18 cellular contexts compared by ENCODE assay signal in the genomic region with DNA sequence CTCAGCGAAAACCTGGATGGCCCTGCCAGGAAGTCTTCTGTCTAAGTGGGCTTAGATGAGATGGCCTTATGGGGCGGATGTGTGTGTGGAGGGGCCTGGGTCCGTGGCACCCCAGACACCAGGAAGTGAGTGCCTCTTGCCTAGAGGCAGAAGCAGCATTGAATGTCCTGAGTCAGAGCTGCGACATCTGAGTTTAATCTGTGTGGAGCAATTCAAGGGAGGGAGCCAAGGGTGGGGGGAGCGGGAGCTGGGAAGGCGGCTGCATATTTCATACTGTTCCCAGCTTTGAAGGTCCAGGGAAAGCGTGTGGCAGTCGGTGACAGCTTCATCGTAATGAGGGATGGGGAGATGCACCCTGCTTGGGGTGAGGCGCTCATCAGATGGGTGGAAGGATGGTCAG.
"Had no signal": no experiment of that assay in that cellular context is flagged by ENCODE, and none has a peak within 500 bp of the region (broad histone marks: within the 10 kb centered on the region; RNA-seq: fewer than 3 reads in every experiment).

No MANE protein-coding gene starts in this region.

- H3K27me3 ChIP-seq: thyroid gland had no signal

- FAIRE-seq: bronchial epithelial cell, kidney had no signal

- H3K27ac ChIP-seq: thyroid gland had no signal

- DNase-seq: activated CD4-positive, alpha-beta T cell treated with anti-CD3 and anti-CD28 coated beads, Interleukin-2, amount 10 ng/mL, durations not matched to agents 7 days and 5 days; activated CD8-positive, alpha-beta T cell treated with anti-CD3 and anti-CD28 coated beads, Interleukin-2, amount 10 ng/mL, durations not matched to agents 7 days and 5 days; activated effector memory CD4-positive, alpha-beta T cell treated with Interleukin-2 at 50 U/mL for 16 hours; activated naive CD4-positive, alpha-beta T cell treated with anti-CD3 and anti-CD28 coated beads, Interleukin-2, amount 10 ng/mL, durations not matched to agents 7 days and 5 days; activated T-cell treated with anti-CD3 and anti-CD28 coated beads, Interleukin-2, amount 50 U/mL, for 24 hours; cerebellar nuclear complex; cortex of kidney; effector CD4-positive, alpha-beta T cell; foreskin melanocyte; kidney; midbrain; stimulated activated naive B cell treated with anti-CD40 and anti-IgM and Interleukin-4, amounts not matched to agents 10 μg/mL and 1 μg/mL and 100 μg/mL, for 72 hours; T-helper 9 cell; thyroid gland had no signal

- H3K9me3 Mint-ChIP-seq: activated CD4-positive, alpha-beta T cell treated with anti-CD3 and anti-CD28 coated beads, Interleukin-2, amount 10 ng/mL, durations not matched to agents 7 days and 5 days; activated naive CD4-positive, alpha-beta T cell treated with anti-CD3 and anti-CD28 coated beads, Interleukin-2, amount 10 ng/mL, durations not matched to agents 7 days and 5 days; activated T-cell treated with anti-CD3 and anti-CD28 coated beads, Interleukin-2, amount 50 U/mL, for 24 hours; nephron; stimulated activated naive B cell treated with anti-CD40 and anti-IgM and Interleukin-4, amounts not matched to agents 10 μg/mL and 1 μg/mL and 100 μg/mL, for 72 hours had no signal

- H3K4me3 ChIP-seq: thyroid gland had no signal

- H3K36me3 Mint-ChIP-seq: activated naive CD4-positive, alpha-beta T cell treated with anti-CD3 and anti-CD28 coated beads, Interleukin-2, amount 10 ng/mL, durations not matched to agents 7 days and 5 days; stimulated activated naive B cell treated with anti-CD40 and anti-IgM and Interleukin-4, amounts not matched to agents 10 μg/mL and 1 μg/mL and 100 μg/mL, for 72 hours had no signal

- H3K36me3 ChIP-seq: thyroid gland had no signal

- ATAC-seq: activated CD8-positive, alpha-beta T cell treated with anti-CD3 and anti-CD28 coated beads, Interleukin-2, amount 10 ng/mL, durations not matched to agents 7 days and 5 days; esophagus mucosa; left lobe of liver; stimulated activated naive B cell treated with anti-CD40 and anti-IgM and Interleukin-4, amounts not matched to agents 10 μg/mL and 1 μg/mL and 100 μg/mL, for 72 hours had no signal

- H3K4me1 ChIP-seq: thyroid gland had no signal

- H3K9me3 ChIP-seq: thyroid gland had no signal

- H3K4me1 Mint-ChIP-seq: activated CD4-positive, alpha-beta T cell treated with anti-CD3 and anti-CD28 coated beads, Interleukin-2, amount 10 ng/mL, durations not matched to agents 7 days and 5 days; activated naive CD4-positive, alpha-beta T cell treated with anti-CD3 and anti-CD28 coated beads, Interleukin-2, amount 10 ng/mL, durations not matched to agents 7 days and 5 days; nephron had no signal

- H3K27ac Mint-ChIP-seq: activated CD4-positive, alpha-beta T cell treated with anti-CD3 and anti-CD28 coated beads, Interleukin-2, amount 10 ng/mL, durations not matched to agents 7 days and 5 days; activated CD8-positive, alpha-beta T cell treated with anti-CD3 and anti-CD28 coated beads, Interleukin-2, amount 10 ng/mL, durations not matched to agents 7 days and 5 days; activated naive CD4-positive, alpha-beta T cell treated with anti-CD3 and anti-CD28 coated beads, Interleukin-2, amount 10 ng/mL, durations not matched to agents 7 days and 5 days; activated T-cell treated with anti-CD3 and anti-CD28 coated beads, Interleukin-2, amount 50 U/mL, for 24 hours; nephron; stimulated activated naive B cell treated with anti-CD40 and anti-IgM and Interleukin-4, amounts not matched to agents 10 μg/mL and 1 μg/mL and 100 μg/mL, for 72 hours had no signal

- H3K4me3 Mint-ChIP-seq: activated CD4-positive, alpha-beta T cell treated with anti-CD3 and anti-CD28 coated beads, Interleukin-2, amount 10 ng/mL, durations not matched to agents 7 days and 5 days; activated CD8-positive, alpha-beta T cell treated with anti-CD3 and anti-CD28 coated beads, Interleukin-2, amount 10 ng/mL, durations not matched to agents 7 days and 5 days; activated naive CD4-positive, alpha-beta T cell treated with anti-CD3 and anti-CD28 coated beads, Interleukin-2, amount 10 ng/mL, durations not matched to agents 7 days and 5 days; activated T-cell treated with anti-CD3 and anti-CD28 coated beads, Interleukin-2, amount 50 U/mL, for 24 hours; nephron; stimulated activated naive B cell treated with anti-CD40 and anti-IgM and Interleukin-4, amounts not matched to agents 10 μg/mL and 1 μg/mL and 100 μg/mL, for 72 hours had no signal
